ENCODE assay signal across 24 cellular contexts in the genomic region with DNA sequence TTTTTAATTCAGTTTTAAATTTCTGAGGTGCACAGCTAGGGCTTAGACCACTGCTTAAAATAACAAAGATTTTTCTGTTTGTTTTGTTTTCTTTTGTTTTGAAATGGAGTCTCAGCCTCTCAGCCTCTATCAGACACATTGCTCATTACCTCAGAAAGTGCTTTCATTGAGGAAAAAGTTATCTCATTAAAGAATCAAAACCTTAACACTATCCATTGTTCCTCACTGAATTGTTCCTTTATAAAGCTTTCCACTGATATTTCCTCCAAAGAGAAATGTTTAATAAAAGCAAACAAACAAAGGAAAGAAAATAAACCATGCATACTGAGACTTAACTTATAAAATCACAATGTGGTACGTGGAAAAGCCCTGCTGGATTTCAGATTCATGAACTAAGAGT.
"Had no signal": no experiment of that assay in that cellular context is flagged by ENCODE, and none has a peak within 500 bp of the region (broad histone marks: within the 10 kb centered on the region; RNA-seq: fewer than 3 reads in every experiment).

No MANE protein-coding gene starts in this region.

- H3K4me1 Mint-ChIP-seq: IgD-negative memory B cell had no signal

- H3K27me3 ChIP-seq: Peyer's patch had no signal

- H3K9ac ChIP-seq: KMS-11, SK-N-SH had no signal

- H3K27ac Mint-ChIP-seq: IgD-negative memory B cell had no signal

- H3K4me1 ChIP-seq: Peyer's patch had no signal

- DNase-seq: Kasumi-1, MM.1S, NCI-H1092 treated with DMSO at 0.1 percent for 48 hours, NCI-H1436, NCI-H187, NCI-H2029, NCI-H2081 treated with DMSO at 0.1 percent for 48 hours, NCI-H2171, NCI-H226, NCI-H446, NCI-H510A, NCI-H524 treated with DMSO at 0.1 percent for 48 hours, NCI-H69, NCI-H774, Peyer's patch, SHP77 treated with DMSO at 0.1 percent for 48 hours, SK-N-SH, SW 1271 had no signal

- H3K9me2 ChIP-seq: SK-N-SH had no signal

- H3K9me3 Mint-ChIP-seq: IgD-negative memory B cell had no signal

- H3K36me3 ChIP-seq: Peyer's patch had no signal

- H3K4me3 ChIP-seq: K562, Peyer's patch had no signal

- FAIRE-seq: HTR-8/SVneo, K562 had no signal

- H3K4me2 ChIP-seq: KMS-11, SK-N-SH had no signal

- H3K4me3 Mint-ChIP-seq: IgD-negative memory B cell had no signal

- ATAC-seq: K562, PC-3, Right ventricle myocardium inferior had no signal

- H3K27ac ChIP-seq: KMS-11, Peyer's patch had no signal

- H3K9me3 ChIP-seq: Peyer's patch, SK-N-SH had no signal
